In the genomic region with DNA sequence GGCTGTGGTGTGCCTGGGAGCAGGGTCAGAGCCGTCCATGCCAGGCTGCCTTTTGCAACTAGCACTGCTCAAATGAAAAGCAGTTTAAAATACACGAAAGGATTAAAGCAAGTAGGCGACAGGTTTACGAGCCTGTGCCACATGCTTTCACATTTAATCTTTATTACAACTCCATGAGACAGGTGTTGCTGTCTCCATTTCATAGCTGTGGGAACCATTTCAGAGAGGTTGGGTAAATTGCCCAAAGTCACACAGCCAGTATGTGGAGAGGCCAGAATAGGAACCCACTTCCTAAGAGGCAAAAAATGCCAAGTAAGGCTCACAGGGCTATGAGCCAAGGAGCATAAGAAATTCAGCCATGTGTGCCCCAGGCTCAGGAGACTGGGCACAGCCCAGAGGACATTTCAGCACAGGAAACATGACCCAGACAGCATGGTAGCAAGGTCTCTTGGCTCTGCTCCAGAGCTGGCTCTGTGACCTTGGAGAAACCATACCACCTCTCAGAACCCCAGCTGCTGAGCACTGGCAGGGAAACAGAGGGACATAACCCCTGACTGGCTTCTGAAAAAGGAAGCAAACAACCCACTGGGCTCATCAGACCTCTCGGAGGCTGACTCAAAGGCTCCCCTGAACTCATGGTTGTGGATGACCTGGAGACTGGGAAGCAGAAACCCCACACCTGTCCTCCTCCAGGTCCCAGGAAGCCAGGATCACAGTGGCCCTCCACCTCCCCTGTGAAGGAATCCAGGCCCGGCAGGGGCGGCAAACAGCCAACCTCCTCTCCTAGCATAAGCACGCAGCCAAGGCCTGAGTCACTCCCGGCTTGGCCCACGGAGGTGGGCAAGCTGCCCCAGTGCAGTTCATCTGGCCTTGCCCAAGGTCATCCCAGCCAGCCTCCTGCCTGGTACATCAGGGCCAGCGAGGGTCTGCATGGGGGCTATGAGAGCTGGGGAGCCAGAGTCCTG, we compare ENCODE assay signal across 9 cellular contexts. TPM values are rescaled to one million over a fixed set of nuclear protein-coding genes. Genes with fewer than 3 reads are reported as not detected.
DNase-seq lines count a peak whose midpoint lies in the region; ATAC-seq and TF ChIP-seq lines count a peak whose summit lies in the region.
"Had no signal": no experiment of that assay in that cellular context is flagged by ENCODE, and none has a peak within 500 bp of the region (broad histone marks: within the 10 kb centered on the region; RNA-seq: fewer than 3 reads in every experiment).

No MANE protein-coding gene starts in this region.

- H3K9me3 ChIP-seq in BE2C (no peaks in the 10 kb centered on the region), SJSA1 (replicated peaks) (no peaks in the 10 kb centered on the region)

- H3K4me1 Mint-ChIP-seq in T-cell: peaks cover 3 to 9% (median 6%) of the 10 kb centered on the region in 3 donors
- H3K4me1 Mint-ChIP-seq in stimulated activated memory B cell treated with anti-CD40 and anti-IgM and Interleukin-4, amounts not matched to agents 10 μg/mL and 1 μg/mL and 100 μg/mL, for 72 hours: peaks cover 12% of the 10 kb centered on the region

- POLR2A ChIA-PET in T-cell (lab: Charles Lee): no interaction called here

- H3K27me3 Mint-ChIP-seq in T-cell: peaks cover 0 to 6% of the 10 kb centered on the region in 2 donors
- H3K27me3 Mint-ChIP-seq in stimulated activated memory B cell treated with anti-CD40 and anti-IgM and Interleukin-4, amounts not matched to agents 10 μg/mL and 1 μg/mL and 100 μg/mL, for 72 hours: peaks cover 36% of the 10 kb centered on the region

- H3K36me3 ChIP-seq in BE2C (no peaks in the 10 kb centered on the region), SJSA1 (peaks cover 18% of the 10 kb centered on the region)

- no peaks in the 10 kb centered on the region for H3K9me3 Mint-ChIP-seq in T-cell
- H3K9me3 Mint-ChIP-seq in stimulated activated memory B cell treated with anti-CD40 and anti-IgM and Interleukin-4, amounts not matched to agents 10 μg/mL and 1 μg/mL and 100 μg/mL, for 72 hours: no peaks in the 10 kb centered on the region

- H3K4me3 Mint-ChIP-seq in T-cell: no peak overlapping the region
- H3K4me3 Mint-ChIP-seq in stimulated activated memory B cell treated with anti-CD40 and anti-IgM and Interleukin-4, amounts not matched to agents 10 μg/mL and 1 μg/mL and 100 μg/mL, for 72 hours: no peak overlapping the region

- H3K4me3 ChIP-seq in BE2C (ENCODE audit: low read depth, low read length) (no peak overlapping the region), SJSA1 (no peak overlapping the region)

- no peaks in the 10 kb centered on the region for H3K27me3 ChIP-seq in BE2C
- no peaks in the 10 kb centered on the region for H3K27me3 ChIP-seq in SJSA1 (replicated peaks)

- H3K27ac Mint-ChIP-seq in T-cell: no peak overlapping the region
- no peak overlapping the region for H3K27ac Mint-ChIP-seq in stimulated activated memory B cell treated with anti-CD40 and anti-IgM and Interleukin-4, amounts not matched to agents 10 μg/mL and 1 μg/mL and 100 μg/mL, for 72 hours

- TF ChIP-seq CTCF in BE2C (IDR thresholded peaks at IDR 0.05; ENCODE audit: low read depth, low read length) (no peak), omental fat pad (IDR thresholded peaks at IDR 0.05) (no peak)

- peak overlapping the region; percentile 52 for H3K27ac ChIP-seq in SJSA1

- no peaks in the 10 kb centered on the region for H3K36me3 Mint-ChIP-seq in T-cell
- H3K36me3 Mint-ChIP-seq in stimulated activated memory B cell treated with anti-CD40 and anti-IgM and Interleukin-4, amounts not matched to agents 10 μg/mL and 1 μg/mL and 100 μg/mL, for 72 hours: no peaks in the 10 kb centered on the region

- DNase-seq in BE2C (peak; percentile 50), SJSA1 (ENCODE audit: low read depth in 1 of 2, low spot score in 2 of 2) (peak; percentile 76 to 86), fibroblast of peridontal ligament (ENCODE audit: extremely low read depth) (peak; percentile 87), omental fat pad (ENCODE audit: low spot score) (peak; percentile 61), iPS-NIHi7 (ENCODE audit: extremely low spot score) (no peak), T-cell (no peak)
- DNase-seq: GDM1 had no signal

- CTCF ChIA-PET in T-cell (lab: Charles Lee): interaction anchor here in 1 of 2 donors (2.8 kb wide), 1 partner anchor 109 kb away, joined by 12 read pairs; no protein-coding TSS in a partner anchor

- H3K4me1 ChIP-seq in BE2C: peaks cover 9% of the 10 kb centered on the region
- H3K4me1 ChIP-seq in SJSA1 (replicated peaks): peaks cover 51% of the 10 kb centered on the region

- ATAC-seq in omental fat pad (ENCODE audit: low FRiP score) (peak; percentile 86), GM19351 (IDR thresholded peaks at IDR 0.05; ENCODE audit: unreplicated experiment) (no peak), T-cell (replicated peaks in 1 of 4) (no peak)
- no peak for ATAC-seq in stimulated activated memory B cell treated with anti-CD40 and anti-IgM and Interleukin-4, amounts not matched to agents 10 μg/mL and 1 μg/mL and 100 μg/mL, for 72 hours

RNA-seq across cellular contexts. Expression of gene MRPS23, which starts 40.3 kb away (rescaled TPM):
- 156 TPM for polyA plus RNA-seq in BE2C (2012; ENCODE audit: insufficient read depth, insufficient read length, low read depth)
- 59.2 and 83.4 TPM in 2 replicates for total RNA-seq in SJSA1 (2014; rRNA removed; shearing (Covaris generic))
- total RNA-seq in omental fat pad (10 to 100 TPM in 3 of 4 donors, 1 to 10 TPM in 1; 7.9 to 17.1 (median 15.2) TPM), T-cell (10 to 100 TPM; 13.3 to 32.3 (median 25.2) TPM)

Comparison
In these comparisons a context has a peak if more than half of its experiments do, and no peak if none do; other contexts are left out.
1. DNase-seq: peak in BE2C (single experiment), SJSA1 (2 of 2), fibroblast of peridontal ligament (single experiment) and omental fat pad (single experiment); none in iPS-NIHi7 (single experiment) and T-cell (0 of 34).